8 cellular contexts compared by ENCODE assay signal in the genomic region with DNA sequence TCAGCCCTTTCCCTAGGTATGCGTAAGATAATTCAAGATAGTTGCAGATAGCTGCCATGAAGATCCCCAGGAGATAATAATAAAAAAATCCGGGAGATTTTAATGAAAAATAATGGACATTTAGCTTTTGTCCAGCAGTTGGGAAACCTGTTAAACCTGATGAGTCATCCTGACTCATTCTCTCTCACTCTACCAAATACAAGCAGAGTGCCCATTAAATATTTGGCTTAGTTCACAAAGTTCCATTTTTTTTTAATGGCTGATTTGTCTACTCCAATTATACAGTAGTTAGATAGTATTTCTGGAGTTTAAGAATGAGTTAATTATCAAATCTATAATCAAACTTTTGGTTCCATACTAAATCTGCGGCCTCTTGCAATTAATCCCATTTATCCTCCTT.
A peak's percentile ranks its signal among the peaks of the same experiment; 100 is the strongest.
DNase-seq lines count a peak whose midpoint lies in the region; TF ChIP-seq lines count a peak whose summit lies in the region.

No MANE protein-coding gene starts in this region.

- POLR2A ChIA-PET in HEK293T (lab: Yijun Ruan, JAX) = no interaction called here

- H3K36me3 ChIP-seq in adipocyte (ENCODE audit: control insufficient read depth, insufficient read depth, low read length, severe bottlenecking) = no peaks in the 10 kb centered on the region

- H3K9ac ChIP-seq in adipocyte (ENCODE audit: low read length) = no peak overlapping the region

- H3K27me3 ChIP-seq in adipocyte (replicated peaks; ENCODE audit: control insufficient read depth, insufficient read depth, low read length) = no peaks in the 10 kb centered on the region

- DNase-seq in AG20443 (ENCODE audit: low spot score) = peak; percentile 61
- DNase-seq in HS-27A (ENCODE audit: low read depth) = peak; percentile 30
- DNase-seq in adipocyte (ENCODE audit: low read depth) = peak; percentile 54
- DNase-seq in iris pigment epithelial cell (ENCODE audit: low read depth) = peak; percentile 70
- no peak for DNase-seq in iPS-NIHi11 (ENCODE audit: low spot score)
- no peak for DNase-seq in activated CD4-positive, alpha-beta T cell treated with anti-CD3 and anti-CD28 coated beads, Interleukin-2, amount 50 U/mL, for 1 hour
- no peak for DNase-seq in HEK293T (ENCODE audit: extremely low spot score)
- no peak for DNase-seq in posterior cingulate gyrus

- H3K9me3 ChIP-seq in adipocyte (ENCODE audit: control insufficient read depth, low read length) = no peaks in the 10 kb centered on the region

- CTCF ChIA-PET in HEK293T (lab: Yijun Ruan, JAX) = interaction anchor here (0.7 to 1.1 kb wide), 2 partner anchors 116 to 158 kb away, joined by 3 read pairs; no protein-coding TSS in a partner anchor

- H3K4me1 ChIP-seq in adipocyte (ENCODE audit: control insufficient read depth, insufficient read depth, low read length) = no peaks in the 10 kb centered on the region

- intact Hi-C loops in posterior cingulate gyrus (cut with DNase I) = loop anchor here (5.0 to 10.0 kb wide), 2 partner anchors 62 to 160 kb away; no protein-coding TSS in a partner anchor

- H3K4me3 ChIP-seq in adipocyte (ENCODE audit: low read length) = no peak overlapping the region

TF ChIP-seq in HEK293T, 16 proteins besides CTCF, POLR2A, EP300 and RAD21:
- TF ChIP-seq, protein P1, sequence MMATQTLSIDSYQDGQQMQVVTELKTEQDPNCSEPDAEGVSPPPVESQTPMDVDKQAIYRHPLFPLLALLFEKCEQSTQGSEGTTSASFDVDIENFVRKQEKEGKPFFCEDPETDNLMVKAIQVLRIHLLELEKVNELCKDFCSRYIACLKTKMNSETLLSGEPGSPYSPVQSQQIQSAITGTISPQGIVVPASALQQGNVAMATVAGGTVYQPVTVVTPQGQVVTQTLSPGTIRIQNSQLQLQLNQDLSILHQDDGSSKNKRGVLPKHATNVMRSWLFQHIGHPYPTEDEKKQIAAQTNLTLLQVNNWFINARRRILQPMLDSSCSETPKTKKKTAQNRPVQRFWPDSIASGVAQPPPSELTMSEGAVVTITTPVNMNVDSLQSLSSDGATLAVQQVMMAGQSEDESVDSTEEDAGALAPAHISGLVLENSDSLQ (IDR thresholded peaks at IDR 0.05) = no peak

Comparison
In these comparisons a context has a peak if more than half of its experiments do, and no peak if none do; other contexts are left out.
1. DNase-seq: peak in AG20443 (single experiment), HS-27A (single experiment), adipocyte (single experiment) and iris pigment epithelial cell (single experiment); none in iPS-NIHi11 (single experiment), activated CD4-positive, alpha-beta T cell treated with anti-CD3 and anti-CD28 coated beads, Interleukin-2, amount 50 U/mL, for 1 hour (single experiment), HEK293T (single experiment) and posterior cingulate gyrus (0 of 10).